1 cellular context compared by ENCODE assay signal in the genomic region with DNA sequence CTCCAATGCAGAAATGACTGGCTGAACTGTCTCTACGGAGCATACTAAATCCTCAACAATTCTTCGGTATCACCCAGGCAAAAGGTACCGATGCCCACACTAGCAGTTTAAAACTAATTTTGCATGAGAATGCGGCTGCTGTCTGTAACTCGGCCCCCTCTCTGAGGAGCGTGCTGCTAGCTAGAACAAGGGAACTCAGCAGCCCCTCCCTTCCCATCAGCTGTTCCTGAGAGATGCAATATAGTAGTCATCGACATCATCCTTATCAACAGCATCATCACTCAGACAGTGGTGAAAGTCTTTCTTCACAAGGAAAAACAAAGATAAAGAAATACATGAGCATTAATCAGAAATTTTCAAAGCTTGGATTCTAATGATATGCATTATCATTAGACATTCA.
TF ChIP-seq lines count a peak whose summit lies in the region.

No MANE protein-coding gene starts in this region.

TF ChIP-seq in SK-N-SH treated with all-trans-retinoic acid at 6 μM for 48 hours, 23 proteins besides CTCF, POLR2A, EP300 and RAD21 (continued from another document):
- TF ChIP-seq, protein P1, sequence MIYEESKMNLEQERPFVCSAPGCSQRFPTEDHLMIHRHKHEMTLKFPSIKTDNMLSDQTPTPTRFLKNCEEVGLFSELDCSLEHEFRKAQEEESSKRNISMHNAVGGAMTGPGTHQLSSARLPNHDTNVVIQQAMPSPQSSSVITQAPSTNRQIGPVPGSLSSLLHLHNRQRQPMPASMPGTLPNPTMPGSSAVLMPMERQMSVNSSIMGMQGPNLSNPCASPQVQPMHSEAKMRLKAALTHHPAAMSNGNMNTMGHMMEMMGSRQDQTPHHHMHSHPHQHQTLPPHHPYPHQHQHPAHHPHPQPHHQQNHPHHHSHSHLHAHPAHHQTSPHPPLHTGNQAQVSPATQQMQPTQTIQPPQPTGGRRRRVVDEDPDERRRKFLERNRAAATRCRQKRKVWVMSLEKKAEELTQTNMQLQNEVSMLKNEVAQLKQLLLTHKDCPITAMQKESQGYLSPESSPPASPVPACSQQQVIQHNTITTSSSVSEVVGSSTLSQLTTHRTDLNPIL (CRISPR knock-in tag; IDR thresholded peaks at IDR 0.05; ENCODE audit: low read depth): no peak
- no peak for TF ChIP-seq OSR1 (CRISPR knock-in tag; IDR thresholded peaks at IDR 0.05)
- TF ChIP-seq ZFP30 (CRISPR knock-in tag; IDR thresholded peaks at IDR 0.05): no peak
- TF ChIP-seq, protein P2, sequence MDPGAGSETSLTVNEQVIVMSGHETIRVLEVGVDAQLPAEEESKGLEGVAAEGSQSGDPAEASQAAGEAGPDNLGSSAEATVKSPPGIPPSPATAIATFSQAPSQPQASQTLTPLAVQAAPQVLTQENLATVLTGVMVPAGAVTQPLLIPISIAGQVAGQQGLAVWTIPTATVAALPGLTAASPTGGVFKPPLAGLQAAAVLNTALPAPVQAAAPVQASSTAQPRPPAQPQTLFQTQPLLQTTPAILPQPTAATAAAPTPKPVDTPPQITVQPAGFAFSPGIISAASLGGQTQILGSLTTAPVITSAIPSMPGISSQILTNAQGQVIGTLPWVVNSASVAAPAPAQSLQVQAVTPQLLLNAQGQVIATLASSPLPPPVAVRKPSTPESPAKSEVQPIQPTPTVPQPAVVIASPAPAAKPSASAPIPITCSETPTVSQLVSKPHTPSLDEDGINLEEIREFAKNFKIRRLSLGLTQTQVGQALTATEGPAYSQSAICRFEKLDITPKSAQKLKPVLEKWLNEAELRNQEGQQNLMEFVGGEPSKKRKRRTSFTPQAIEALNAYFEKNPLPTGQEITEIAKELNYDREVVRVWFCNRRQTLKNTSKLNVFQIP (CRISPR knock-in tag; IDR thresholded peaks at IDR 0.05; ENCODE audit: borderline replicate concordance, low read depth): no peak
- TF ChIP-seq ESRRG (CRISPR knock-in tag; IDR thresholded peaks at IDR 0.05): no peak
- TF ChIP-seq RARB (CRISPR knock-in tag; IDR thresholded peaks at IDR 0.05): no peak
- no peak for TF ChIP-seq ZNF70 (CRISPR knock-in tag; IDR thresholded peaks at IDR 0.05)
- no peak for TF ChIP-seq ISL1 (CRISPR knock-in tag; IDR thresholded peaks at IDR 0.05)
- TF ChIP-seq ZC3H10 (CRISPR knock-in tag; IDR thresholded peaks at IDR 0.05): no peak
- TF ChIP-seq ZFP3 (CRISPR knock-in tag; IDR thresholded peaks at IDR 0.05): no peak
- TF ChIP-seq CSDC2 (CRISPR knock-in tag; IDR thresholded peaks at IDR 0.05): no peak
- TF ChIP-seq SNAI2 (CRISPR knock-in tag; IDR thresholded peaks at IDR 0.05): no peak
